10 cellular contexts compared by ENCODE assay signal in the genomic region with DNA sequence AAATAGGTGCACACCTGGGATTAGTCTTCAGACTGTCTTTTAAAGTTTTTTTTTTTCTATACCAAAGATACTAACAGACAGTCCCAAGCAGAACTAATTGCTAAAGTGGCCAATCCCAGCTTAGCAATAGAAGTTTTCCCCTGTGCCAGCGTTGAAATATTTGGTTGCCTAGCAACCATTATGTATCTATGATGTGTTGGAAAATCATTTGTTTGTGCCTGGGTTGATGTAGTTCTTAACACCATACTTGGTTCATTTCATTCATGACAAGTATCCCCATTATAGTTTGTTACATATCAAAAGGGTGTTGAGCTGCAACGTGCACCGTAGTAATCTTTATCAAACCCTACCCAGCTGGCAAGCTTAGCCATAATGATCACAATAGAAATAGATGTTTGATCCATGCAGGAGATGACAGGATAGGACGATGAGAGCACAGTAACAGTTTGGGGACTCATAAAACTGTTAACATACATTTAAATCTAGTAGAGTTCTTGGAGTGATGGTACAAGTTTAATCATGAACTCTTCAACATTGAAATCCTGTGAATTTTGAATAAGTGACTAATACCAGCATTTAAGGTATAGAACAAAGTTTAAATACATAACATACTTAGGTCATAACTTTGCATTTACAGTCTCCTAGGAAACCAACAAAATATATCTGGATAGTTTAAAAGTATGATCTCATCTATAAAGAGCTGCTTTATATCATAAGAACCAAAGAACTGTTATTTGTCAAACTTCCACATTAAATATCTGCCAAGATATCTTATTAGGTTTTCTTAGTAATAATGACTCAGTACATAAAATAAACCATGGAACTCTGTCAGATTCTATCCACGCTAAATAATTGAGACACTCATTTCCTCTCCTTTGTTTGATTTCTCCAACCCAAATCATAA.
DNase-seq lines count a peak whose midpoint lies in the region; ATAC-seq and TF ChIP-seq lines count a peak whose summit lies in the region.
"Had no signal": no experiment of that assay in that cellular context is flagged by ENCODE, and none has a peak within 500 bp of the region (broad histone marks: within the 10 kb centered on the region; RNA-seq: fewer than 3 reads in every experiment).

No MANE protein-coding gene starts in this region.

- DNase-seq in Daoy (ENCODE audit: low read depth), result peak; percentile 11
- DNase-seq in RWPE2 (ENCODE audit: low spot score), result no peak
- DNase-seq in fibroblast of lung (ENCODE audit: low read depth in 2 of 2), result peak; percentile 84 to 91
- DNase-seq in osteoblast (ENCODE audit: insufficient read length, low spot score, missing footprints), result peak; percentile 72
- no peak for DNase-seq in mesenteric fat pad (ENCODE audit: low spot score)
- DNase-seq in GM10248 (ENCODE audit: extremely low spot score), result no peak
- DNase-seq in stimulated activated CD4-positive, alpha-beta T cell treated with anti-CD3 and anti-CD28 coated beads, Interleukin-2, amount 100 ng/mL, for 24 hours, result no peak
- DNase-seq: activated T-cell treated with anti-CD3 and anti-CD28 coated beads, Interleukin-2, amount 50 U/mL, for 48 hours; NCI-H446 treated with DMSO at 0.1 percent for 48 hours had no signal

- H3K4me3 ChIP-seq in RWPE2 (ENCODE audit: severe bottlenecking) (no peak overlapping the region), fibroblast of lung (replicated peaks in 1 of 4; ENCODE audit: control extremely low read depth in 1 of 4, insufficient read depth in 1 of 4, low read depth in 3 of 4, low read length in 4 of 4) (no peak overlapping the region), osteoblast (ENCODE audit: insufficient read depth, low read length) (no peak overlapping the region)

- TF ChIP-seq CTCF in RWPE2 (IDR thresholded peaks at IDR 0.05; ENCODE audit: poor library complexity, severe bottlenecking) (no peak), fibroblast of lung (conservative IDR thresholded peaks at IDR 0.05 in 1 of 2, IDR thresholded peaks at IDR 0.05 in 1 of 2; ENCODE audit: low read depth in 1 of 2, low read length in 2 of 2) (no peak), osteoblast (IDR thresholded peaks at IDR 0.05; ENCODE audit: extremely low read depth, low read depth, low read length) (no peak), GM10248 (IDR thresholded peaks at IDR 0.05; ENCODE audit: control extremely low read depth, extremely low read depth, low read depth, missing control alignments) (no peak)

- POLR2A ChIA-PET in GM10248 (lab: Yijun Ruan, JAX), result no interaction called here

- ATAC-seq in RWPE2 (ENCODE audit: low read depth) (peak; percentile 89), GM19452 (IDR thresholded peaks at IDR 0.05; ENCODE audit: unreplicated experiment) (no peak)

- CTCF ChIA-PET in GM10248 (lab: Yijun Ruan, JAX), result interaction anchor here (1.8 kb wide), 1 partner anchor 22 kb away, joined by 5 read pairs; no protein-coding TSS in a partner anchor

- peak overlapping the region; percentile 0 for H3K9ac ChIP-seq in fibroblast of lung (ENCODE audit: insufficient read depth, low read length)

- peaks cover 31% of the 10 kb centered on the region for H3K79me2 ChIP-seq in fibroblast of lung (ENCODE audit: control insufficient read depth, insufficient read depth, low read length)
- peaks cover 23% of the 10 kb centered on the region for H3K79me2 ChIP-seq in osteoblast (ENCODE audit: insufficient read depth, low read length)

- no peaks in the 10 kb centered on the region for H3K36me3 ChIP-seq in RWPE2 (ENCODE audit: low read depth)
- H3K36me3 ChIP-seq in fibroblast of lung (ENCODE audit: control insufficient read depth, insufficient read depth, low read length), result peaks cover 2% of the 10 kb centered on the region
- H3K36me3 ChIP-seq in osteoblast (ENCODE audit: insufficient read depth, low read length), result no peaks in the 10 kb centered on the region

- H2AFZ ChIP-seq in fibroblast of lung (ENCODE audit: low read length) (no peak overlapping the region), osteoblast (ENCODE audit: low read length) (no peak overlapping the region)

- peak overlapping the region; percentile 62 for H3K4me2 ChIP-seq in fibroblast of lung (ENCODE audit: extremely low read depth, insufficient read depth, low read length)
- peak overlapping the region; percentile 35 for H3K4me2 ChIP-seq in osteoblast (ENCODE audit: insufficient read depth, low read length)

- H3K27ac ChIP-seq in RWPE2 (ENCODE audit: poor library complexity, severe bottlenecking), result peak overlapping the region; percentile 98
- H3K27ac ChIP-seq in fibroblast of lung (ENCODE audit: insufficient read depth, low read length), result peak overlapping the region; percentile 86
- peak overlapping the region; percentile 94 for H3K27ac ChIP-seq in osteoblast (ENCODE audit: low read depth, low read length)

- H3K9me3 ChIP-seq in RWPE2 (ENCODE audit: severe bottlenecking), result no peaks in the 10 kb centered on the region
- no peaks in the 10 kb centered on the region for H3K9me3 ChIP-seq in fibroblast of lung (ENCODE audit: control insufficient read depth, insufficient read depth, low read depth, low read length)
- H3K9me3 ChIP-seq in osteoblast (ENCODE audit: low read depth, low read length), result no peaks in the 10 kb centered on the region

- H3K27me3 ChIP-seq in RWPE2 (ENCODE audit: insufficient read depth, poor library complexity, severe bottlenecking), result no peaks in the 10 kb centered on the region
- no peaks in the 10 kb centered on the region for H3K27me3 ChIP-seq in fibroblast of lung (ENCODE audit: control insufficient read depth, insufficient read depth, low read length)
- no peaks in the 10 kb centered on the region for H3K27me3 ChIP-seq in osteoblast (ENCODE audit: insufficient read depth, low read length)

- H3K4me1 ChIP-seq in RWPE2 (ENCODE audit: insufficient read depth, poor library complexity, severe bottlenecking) (peaks cover 54% of the 10 kb centered on the region), fibroblast of lung (ENCODE audit: control insufficient read depth, extremely low read depth, insufficient read depth, low read length) (peaks cover 16% of the 10 kb centered on the region), osteoblast (ENCODE audit: insufficient read depth, low read length) (peaks cover 38% of the 10 kb centered on the region)

- H4K20me1 ChIP-seq in fibroblast of lung (ENCODE audit: control insufficient read depth, extremely low read depth, insufficient read depth, low read length) (no peaks in the 10 kb centered on the region), osteoblast (ENCODE audit: insufficient read depth, low read length) (peaks cover 4% of the 10 kb centered on the region)

Comparison
In these comparisons a context has a peak if more than half of its experiments do, and no peak if none do; other contexts are left out.
1. DNase-seq: peak in Daoy (single experiment), fibroblast of lung (2 of 2) and osteoblast (single experiment); none in RWPE2 (single experiment), mesenteric fat pad (single experiment), GM10248 (single experiment) and stimulated activated CD4-positive, alpha-beta T cell treated with anti-CD3 and anti-CD28 coated beads, Interleukin-2, amount 100 ng/mL, for 24 hours (0 of 2).
2. Peak in every context shown above with its lines, with median percentiles within 50 percentile points of each other: H3K27ac ChIP-seq.